6 cellular contexts compared by ENCODE assay signal in genomic region chr18:2822213-2822612, GRCh38.
"Had no signal": no experiment of that assay in that cellular context is flagged by ENCODE, and none has a peak within 500 bp of the region (broad histone marks: within the 10 kb centered on the region; RNA-seq: fewer than 3 reads in every experiment).

No MANE protein-coding gene starts in this region.

- FAIRE-seq: H1, H54, HTR-8/SVneo had no signal

- DNase-seq: H9, HCEC 1CT had no signal

- H3K4me2 ChIP-seq: GM23338 had no signal

- H3K4me3 ChIP-seq: GM23338 had no signal

- H2AFZ ChIP-seq: GM23338 had no signal

- ATAC-seq: GM23338 had no signal
